ENCODE assay signal across 14 cellular contexts in the genomic region with DNA sequence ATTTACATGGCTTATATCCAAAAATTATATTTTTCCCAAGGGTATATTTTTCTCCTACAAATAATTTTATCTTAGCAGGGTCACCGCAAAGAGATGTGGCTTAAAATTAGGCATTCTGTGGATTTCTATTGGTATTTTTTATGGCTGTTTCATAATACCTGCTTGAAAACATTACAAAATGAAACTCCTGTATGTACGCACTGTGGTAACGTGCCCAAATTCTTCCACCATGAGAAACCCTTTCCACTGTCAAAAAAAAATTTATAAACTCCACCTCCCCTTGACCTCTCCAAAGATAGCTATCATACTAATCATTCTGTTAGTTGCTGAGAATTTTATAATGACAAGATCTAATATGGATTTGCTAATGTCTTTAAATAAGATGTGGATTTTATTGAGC.
DNase-seq lines count a peak whose midpoint lies in the region; ATAC-seq, FAIRE-seq and TF ChIP-seq lines count a peak whose summit lies in the region.
"Had no signal": no experiment of that assay in that cellular context is flagged by ENCODE, and none has a peak within 500 bp of the region (broad histone marks: within the 10 kb centered on the region; RNA-seq: fewer than 3 reads in every experiment).

No MANE protein-coding gene starts in this region.

- intact Hi-C loops in body of pancreas (cut with DNase I), result no loop called here
- intact Hi-C loops in heart left ventricle (cut with DNase I), result no loop called here

- WGBS in body of pancreas, 2 donors, result 87 to 91% methylated on average over 3 of the region's 3 CpGs
- WGBS in heart left ventricle, 4 donors, result 68 to 81% (median 74%) methylated on average over 3 of the region's 3 CpGs

- no peaks in the 10 kb centered on the region for H3K9me3 ChIP-seq in body of pancreas
- H3K9me3 ChIP-seq in heart left ventricle, result peaks cover 0 to 2% (median 0%) of the 10 kb centered on the region in 12 donors

- H3K36me3 ChIP-seq in body of pancreas (replicated peaks in 1 of 2; ENCODE audit: insufficient read depth in 1 of 2, low read depth in 2 of 2) (no peaks in the 10 kb centered on the region), heart left ventricle (no peaks in the 10 kb centered on the region)

- peak; percentile 52 for ATAC-seq in body of pancreas
- no peak for ATAC-seq in heart left ventricle
- no peak for ATAC-seq in HG02938 (IDR thresholded peaks at IDR 0.05; ENCODE audit: unreplicated experiment)
- no peak for ATAC-seq in HG03354 (IDR thresholded peaks at IDR 0.05; ENCODE audit: poor library complexity, severe bottlenecking, unreplicated experiment)

- TF ChIP-seq CTCF in body of pancreas (IDR thresholded peaks at IDR 0.05) (no peak), heart left ventricle (IDR thresholded peaks at IDR 0.05) (no peak)

- H3K27ac ChIP-seq in body of pancreas (no peak overlapping the region), heart left ventricle (peak overlapping the region in 8 of 12 donors; percentile 6 to 64 (median 21)), temporal lobe (ENCODE audit: low read depth, low read length) (peak overlapping the region; percentile 98)

- H3K27me3 ChIP-seq in body of pancreas (no peaks in the 10 kb centered on the region), heart left ventricle (no peaks in the 10 kb centered on the region)

- DNase-seq in GM04504 (ENCODE audit: low read depth) (peak; percentile 59), body of pancreas (peak in 1 of 4 donors; percentile 13), heart left ventricle (no peak), GM12891 (ENCODE audit: insufficient read length, low spot score) (no peak), CD1c-positive myeloid dendritic cell (ENCODE audit: extremely low spot score) (no peak)
- DNase-seq: activated CD4-positive, alpha-beta T cell treated with anti-CD3 and anti-CD28 coated beads for 4 hours; activated naive CD8-positive, alpha-beta T cell treated with anti-CD3 and anti-CD28 coated beads for 36 hours; CD4-positive, CD25-positive, alpha-beta regulatory T cell; cortex of kidney; NCI-H1694 treated with DMSO at 0.1 percent for 48 hours; T-helper 9 cell had no signal

- H3K4me3 ChIP-seq in body of pancreas (no peak overlapping the region), heart left ventricle (no peak overlapping the region)

- TF ChIP-seq POLR2A in body of pancreas (IDR thresholded peaks at IDR 0.05) (no peak), heart left ventricle (IDR thresholded peaks at IDR 0.05) (no peak), GM12891 (IDR thresholded peaks at IDR 0.05; ENCODE audit: low read depth, low read length) (no peak)

- H3K4me1 ChIP-seq in body of pancreas (peaks cover 4% of the 10 kb centered on the region), heart left ventricle (peaks cover 0 to 21% (median 10%) of the 10 kb centered on the region in 12 donors)

- FAIRE-seq in GM12891 (lab: Jason Lieb, UNC), result no peak

TF ChIP-seq in GM12891, 5 proteins besides CTCF, POLR2A, EP300 and RAD21:
- TF ChIP-seq POU2F2 (IDR thresholded peaks at IDR 0.05; ENCODE audit: low read depth, low read length), result no peak
- no peak for TF ChIP-seq PAX5 (IDR thresholded peaks at IDR 0.05; ENCODE audit: insufficient read depth, low read length, severe bottlenecking)
- no peak for TF ChIP-seq SPI1 (IDR thresholded peaks at IDR 0.05; ENCODE audit: low read depth, low read length)
- TF ChIP-seq TAF1 (IDR thresholded peaks at IDR 0.05; ENCODE audit: low read depth, low read length), result no peak
- TF ChIP-seq POLR2AphosphoS5 (IDR thresholded peaks at IDR 0.05; ENCODE audit: low read depth, low read length), result no peak

Comparison
In these comparisons a context has a peak if more than half of its experiments do, and no peak if none do; other contexts are left out.
1. H3K27ac ChIP-seq: peak in heart left ventricle (8 of 12) and temporal lobe (single experiment); none in body of pancreas (0 of 4).